In genomic region chr4:78143634-78144033, GRCh38 we compare ENCODE assay signal across 34 cellular contexts.
"Had no signal": no experiment of that assay in that cellular context is flagged by ENCODE, and none has a peak within 500 bp of the region (broad histone marks: within the 10 kb centered on the region; RNA-seq: fewer than 3 reads in every experiment).

No MANE protein-coding gene starts in this region.

- DNase-seq: Karpas-422, Kasumi-1, MG63, MM.1S, MV-4-11, NCI-H1048, NCI-H1092, NCI-H1092 treated with DMSO at 0.1 percent for 48 hours, NCI-H1105, NCI-H1105 treated with DMSO at 0.1 percent for 48 hours, NCI-H1417, NCI-H1417 treated with DMSO at 0.1 percent for 48 hours, NCI-H1436, NCI-H1436 treated with DMSO at 0.1 percent for 48 hours, NCI-H146, NCI-H1694, NCI-H1694 treated with DMSO at 0.1 percent for 48 hours, NCI-H187, NCI-H187 treated with DMSO at 0.1 percent for 48 hours, NCI-H1930, NCI-H2029, NCI-H2029 treated with DMSO at 0.1 percent for 48 hours, NCI-H2081, NCI-H2081 treated with DMSO at 0.1 percent for 48 hours, NCI-H2107, NCI-H2171, NCI-H2171 treated with DMSO at 0.1 percent for 48 hours, NCI-H2227 treated with DMSO at 0.1 percent for 48 hours, NCI-H226, NCI-H345, NCI-H446, NCI-H446 treated with DMSO at 0.1 percent for 48 hours, NCI-H510A, NCI-H510A treated with DMSO at 0.1 percent for 48 hours had no signal

- H3K36me3 ChIP-seq: MG63 had no signal

- H3K27me3 ChIP-seq: MG63 had no signal

- H3K9me3 ChIP-seq: MG63 had no signal

- H3K4me3 ChIP-seq: MG63 had no signal
